In the genomic region with DNA sequence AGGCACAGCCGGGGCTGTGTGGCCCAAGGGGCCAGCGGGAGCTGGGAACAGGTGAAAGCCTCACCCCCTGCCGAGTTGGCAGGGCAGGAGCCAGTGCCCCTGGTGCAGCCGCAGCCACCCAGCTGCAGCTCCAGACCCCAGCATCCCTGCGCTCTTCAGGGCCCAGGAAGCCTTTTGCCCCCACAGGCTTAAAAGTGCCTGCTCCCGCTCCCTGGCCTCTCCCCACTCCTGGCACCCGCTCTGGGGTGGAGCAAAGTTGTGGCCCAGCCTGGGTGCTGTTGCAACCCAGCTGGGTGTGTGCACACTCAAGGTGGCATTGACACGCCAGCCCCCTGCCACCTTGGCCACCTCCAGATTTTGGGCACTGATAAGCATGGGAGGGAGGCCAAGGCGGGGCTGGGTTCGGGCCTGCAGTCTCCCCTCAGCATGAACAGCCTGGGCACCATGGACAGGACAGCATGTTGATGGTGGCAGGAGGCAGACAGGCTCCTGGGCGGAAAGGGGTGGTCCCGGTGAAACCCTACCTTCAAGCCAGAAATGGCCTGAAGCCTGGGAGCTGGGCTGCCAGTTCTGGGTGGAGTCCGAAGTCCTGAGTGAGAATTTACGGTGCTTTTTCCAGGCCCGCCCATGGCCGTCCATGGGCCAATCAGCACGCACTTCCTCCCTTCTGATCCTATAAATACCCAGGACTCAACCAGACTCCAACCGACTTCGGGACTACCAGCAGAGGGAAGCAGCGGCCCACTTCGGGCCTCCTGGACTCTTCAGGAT, we compare ENCODE assay signal across 9 cellular contexts. TPM values are rescaled to one million over a fixed set of nuclear protein-coding genes. Genes with fewer than 3 reads are reported as not detected.
DNase-seq lines count a peak whose midpoint lies in the region; ATAC-seq, FAIRE-seq and TF ChIP-seq lines count a peak whose summit lies in the region.
"Had no signal": no experiment of that assay in that cellular context is flagged by ENCODE, and none has a peak within 500 bp of the region (broad histone marks: within the 10 kb centered on the region; RNA-seq: fewer than 3 reads in every experiment).

No MANE protein-coding gene starts in this region.

- H3K27me3 ChIP-seq in K562 (ENCODE audit: control insufficient read depth in 2 of 2, insufficient read depth in 2 of 2, low read length in 2 of 2) (peaks cover 9 to 19% of the 10 kb centered on the region in 2 experiments; a peak in 4 of 5 replicates), neuronal stem cell (ENCODE audit: control insufficient read depth in 3 of 3, insufficient read depth in 3 of 3, low read depth in 1 of 3, low read length in 3 of 3) (peaks cover 0 to 3% (median 0%) of the 10 kb centered on the region in 3 experiments), gastroesophageal sphincter (peaks cover 26% of the 10 kb centered on the region)
- H3K27me3 ChIP-seq: BLaER1 treated with 17β-estradiol and CSF1 and Interleukin-3, amounts not matched to agents 10 nM and 100 nM had no signal

- no peak overlapping the region for H2BK15ac ChIP-seq in neuronal stem cell (ENCODE audit: low read length)

- peak overlapping the region; percentile 92 for H4K8ac ChIP-seq in neuronal stem cell (ENCODE audit: low read depth, low read length)

- no peaks in the 10 kb centered on the region for H4K20me1 ChIP-seq in K562 (replicated peaks; ENCODE audit: control insufficient read depth, insufficient read depth, low read length)
- H4K20me1 ChIP-seq: BLaER1 treated with 17β-estradiol and CSF1 and Interleukin-3, amounts not matched to agents 10 nM and 100 nM had no signal

- peak; percentile 64 to 90 (median 78) for TF ChIP-seq CTCF in K562 (IDR thresholded peaks at IDR 0.05 in 2 of 3, conservative IDR thresholded peaks at IDR 0.05 in 1 of 3; ENCODE audit: insufficient read depth in 2 of 3, low read depth in 1 of 3, low read length in 3 of 3)
- TF ChIP-seq CTCF in gastroesophageal sphincter (IDR thresholded peaks at IDR 0.05): peak in 1 of 4 experiments; percentile 5

- H3K9me3 ChIP-seq in K562 (replicated peaks; ENCODE audit: control insufficient read depth, insufficient read depth, low read depth, low read length) (no peaks in the 10 kb centered on the region; the same call in 1 of the 2 replicates), neuronal stem cell (replicated peaks in 1 of 2; ENCODE audit: control insufficient read depth in 2 of 2, insufficient read depth in 1 of 2, low read depth in 1 of 2, low read length in 2 of 2) (peaks cover 2 to 4% of the 10 kb centered on the region in 2 donors), gastroesophageal sphincter (no peaks in the 10 kb centered on the region)

- TF ChIP-seq POLR2A in K562 (conservative IDR thresholded peaks at IDR 0.05) (no peak), gastroesophageal sphincter (IDR thresholded peaks at IDR 0.05) (no peak)

- TF ChIP-seq EP300 in K562 (IDR thresholded peaks at IDR 0.05; ENCODE audit: low read length) (no peak), gastroesophageal sphincter (IDR thresholded peaks at IDR 0.05) (no peak)

- POLR2A ChIA-PET in K562 (lab: Yijun Ruan, JAX): interaction anchor here (0.6 to 1.4 kb wide), 7 partner anchors 20 to 490 kb away, joined by 3 to 4 read pairs (median 3); a partner anchor contains a TSS

- H3K9me1 ChIP-seq in K562 (ENCODE audit: control insufficient read depth, insufficient read depth, low read length): no peaks in the 10 kb centered on the region

- H3K27ac ChIP-seq in K562 (ENCODE audit: extremely low read depth, low read depth, low read length) (no peak overlapping the region), neuronal stem cell (replicated peaks; ENCODE audit: low read length) (no peak overlapping the region), gastroesophageal sphincter (no peak overlapping the region)
- H3K27ac ChIP-seq: BLaER1 treated with 17β-estradiol and CSF1 and Interleukin-3, amounts not matched to agents 10 nM and 100 nM had no signal

- no peaks in the 10 kb centered on the region for H3K79me2 ChIP-seq in K562 (ENCODE audit: control insufficient read depth, insufficient read depth, low read length)

- no peak for FAIRE-seq in K562 (lab: Jason Lieb, UNC)

- in situ Hi-C loops in K562 (cut with MboI): no loop called here

- peak; percentile 5 for DNase-seq in NCI-H1436 (lab: John Stamatoyannopoulos, UW)
- DNase-seq in NCI-H1436 treated with DMSO at 0.1 percent for 48 hours (lab: John Stamatoyannopoulos, UW): no peak
- peak; percentile 89 for DNase-seq in MV-4-11 (lab: John Stamatoyannopoulos, UW)
- peak; percentile 32 to 67 (median 52) for DNase-seq in K562 (ENCODE audit: extremely low read depth in 1 of 4, low spot score in 3 of 4)
- DNase-seq in neuronal stem cell (ENCODE audit: low spot score): no peak

- H2BK12ac ChIP-seq in neuronal stem cell (ENCODE audit: low read length): no peak overlapping the region

- no TSS peak for BruUV-seq in K562 (replicated peaks; lab: Mats Ljungman, UMichigan)

- H3K79me1 ChIP-seq in neuronal stem cell (ENCODE audit: low read depth, low read length): peaks cover 3% of the 10 kb centered on the region

- peak overlapping the region; percentile 57 for H3K18ac ChIP-seq in neuronal stem cell (ENCODE audit: low read length)

- peak overlapping the region; percentile 38 for H3K14ac ChIP-seq in neuronal stem cell (ENCODE audit: low read length)

- no peak overlapping the region for H2BK120ac ChIP-seq in neuronal stem cell (ENCODE audit: low read depth, low read length)

- H3K4me2 ChIP-seq in K562 (ENCODE audit: insufficient read depth, low read length): no peak overlapping the region; the same call in 1 of the 2 replicates
- H3K4me2 ChIP-seq in neuronal stem cell (ENCODE audit: insufficient read depth, low read length, poor library complexity, severe bottlenecking): no peak overlapping the region
- H3K4me2 ChIP-seq: BLaER1 treated with 17β-estradiol and CSF1 and Interleukin-3, amounts not matched to agents 10 nM and 100 nM had no signal

- peak; percentile 28 to 83; a peak in 3 of 4 replicates for TF ChIP-seq RAD21 in K562 (CRISPR knock-in tag; conservative IDR thresholded peaks at IDR 0.05 in 1 of 2, IDR thresholded peaks at IDR 0.05 in 1 of 2)

- no peaks in the 10 kb centered on the region for H3K36me3 ChIP-seq in K562 (ENCODE audit: control insufficient read depth, insufficient read depth, low read length)
- H3K36me3 ChIP-seq in neuronal stem cell (replicated peaks in 1 of 2; ENCODE audit: control insufficient read depth in 2 of 2, insufficient read depth in 2 of 2, low read length in 2 of 2): no peaks in the 10 kb centered on the region
- no peaks in the 10 kb centered on the region for H3K36me3 ChIP-seq in gastroesophageal sphincter
- H3K36me3 ChIP-seq: BLaER1 treated with 17β-estradiol and CSF1 and Interleukin-3, amounts not matched to agents 10 nM and 100 nM had no signal

- 23% methylated on average over 21 of the region's 21 CpGs for WGBS in K562 (ENCODE audit: insufficient coverage, low coverage, missing lambda C conversion rate)
- no CpG with 5 or more reads among the region's 21 CpGs for WGBS in neuronal stem cell (ENCODE audit: extremely low coverage in 2 of 2, insufficient read length in 2 of 2, insufficient replicate concordance in 1 of 2), 2 donors
- 72 to 75% methylated on average over 4 to 9 of the region's 21 CpGs for WGBS in gastroesophageal sphincter (ENCODE audit: low coverage in 1 of 2), 2 donors

- peak overlapping the region; percentile 63 for H2AK5ac ChIP-seq in neuronal stem cell (ENCODE audit: low read depth, low read length)

- H3K9ac ChIP-seq in K562 (ENCODE audit: insufficient read depth in 1 of 2, low read depth in 2 of 2, low read length in 2 of 2): no peak overlapping the region
- peak overlapping the region; percentile 21 for H3K9ac ChIP-seq in neuronal stem cell (ENCODE audit: low read depth, low read length, poor library complexity)
- H3K9ac ChIP-seq: BLaER1 treated with 17β-estradiol and CSF1 and Interleukin-3, amounts not matched to agents 10 nM and 100 nM had no signal

- peak overlapping the region; percentile 43 for H3K23ac ChIP-seq in neuronal stem cell (ENCODE audit: low read depth, low read length, poor library complexity)

- H3K4me1 ChIP-seq in K562 (replicated peaks in 1 of 2; ENCODE audit: control insufficient read depth in 2 of 2, insufficient read depth in 2 of 2, low read length in 2 of 2) (peaks cover 4 to 15% of the 10 kb centered on the region in 2 experiments; a peak in 3 of 5 replicates), neuronal stem cell (ENCODE audit: control insufficient read depth in 2 of 2, insufficient read depth in 1 of 2, low read depth in 1 of 2, low read length in 2 of 2) (no peaks in the 10 kb centered on the region), gastroesophageal sphincter (no peaks in the 10 kb centered on the region)
- H3K4me1 ChIP-seq: BLaER1 treated with 17β-estradiol and CSF1 and Interleukin-3, amounts not matched to agents 10 nM and 100 nM had no signal

- H2AFZ ChIP-seq in K562 (ENCODE audit: low read depth, low read length): peak overlapping the region; percentile 38; the same call in 1 of the 2 replicates
- H2AFZ ChIP-seq in neuronal stem cell (ENCODE audit: low read length): no peak overlapping the region

- no peak overlapping the region for H4K91ac ChIP-seq in neuronal stem cell (ENCODE audit: low read depth, low read length, poor library complexity)

- no peak overlapping the region for H3K4ac ChIP-seq in neuronal stem cell (ENCODE audit: low read length)

- CTCF ChIA-PET in K562 (lab: Yijun Ruan, JAX; ENCODE audit: low intra/inter-chr PET ratio): interaction anchor here (1.0 to 2.0 kb wide), 3 partner anchors 13 to 74 kb away, joined by 3 to 9 read pairs (median 6); no protein-coding TSS in a partner anchor

- intact Hi-C loops in K562 (cut with micrococcal nuclease): loop anchor here (1.0 kb wide), 1 partner anchor 74 kb away; no protein-coding TSS in a partner anchor

- ATAC-seq in K562 (peak; percentile 99), GM18861 (IDR thresholded peaks at IDR 0.05; ENCODE audit: unreplicated experiment) (no peak), gastroesophageal sphincter (no peak), GM21367 (IDR thresholded peaks at IDR 0.05; ENCODE audit: unreplicated experiment) (no peak)

- no peak overlapping the region for H2BK5ac ChIP-seq in neuronal stem cell (ENCODE audit: low read length)

- H3K4me3 ChIP-seq in K562 (no peak overlapping the region), neuronal stem cell (ENCODE audit: low read length in 2 of 2) (no peak overlapping the region), gastroesophageal sphincter (no peak overlapping the region)
- H3K4me3 ChIP-seq: BLaER1 treated with 17β-estradiol and CSF1 and Interleukin-3, amounts not matched to agents 10 nM and 100 nM had no signal

RNA-seq across cellular contexts. Expression of a gene that starts 23.5 kb away (rescaled TPM):
- 43.1 and 99.3 TPM in 2 replicates for total RNA-seq in K562 (2011; cell fraction: chromatin; rRNA removed; ENCODE audit: low replicate concordance)
- 62.9 and 67.9 TPM in 2 replicates for total RNA-seq in K562 (2011; cell fraction: nucleolus; rRNA removed)
- total RNA-seq in K562 (2011; cell fraction: nucleoplasm; rRNA removed): 55.1 and 61.4 TPM in 2 replicates
- total RNA-seq in K562 (2014; rRNA removed) (64.4 and 78.1 TPM in 2 replicates), K562 (2014; rRNA removed; fragmentation: Illumina TruSeq; extraction: Trizol) (9.0 and 11.7 TPM in 2 replicates), K562 (2015; rRNA removed; fragmentation: Illumina TruSeq; extraction: Trizol) (15.1 and 15.6 TPM in 2 replicates), K562 (2021) (78.2 and 87.2 TPM in 2 replicates), gastroesophageal sphincter (100 to 1,000 TPM in 2 of 4 donors, 10 to 100 TPM in 2; 69.0 to 196 (median 96.3) TPM)
- polyA plus RNA-seq in K562 (2011; rRNA removed) (33.2 and 33.8 TPM in 2 replicates), K562 (2014; fragmentation: Illumina TruSeq; extraction: Trizol) (15.6 and 15.9 TPM in 2 replicates), K562 (2014; fragmentation: Nextera tagmentation; extraction: Ambion mirVana) (1 to 10 TPM; 5.4 to 9.4 TPM), K562 (2014; rRNA removed) (63.2 and 75.9 TPM in 2 replicates)
- 33.5 and 84.3 TPM in 2 replicates for polyA plus RNA-seq in K562 (2011; cell fraction: cytosol; rRNA removed)
- polyA plus RNA-seq in K562 (2011; cell fraction: nucleus; rRNA removed): 65.0 and 106 TPM in 2 replicates
- 32.9 and 41.4 TPM in 2 replicates for polyA plus RNA-seq in K562 (2012)
- polyA minus RNA-seq in K562 (2011; rRNA and poly(A)+ RNA removed): 10.3 and 11.0 TPM in 2 replicates
- 9.4 and 19.7 TPM in 2 replicates for polyA minus RNA-seq in K562 (2011; cell fraction: cytosol; rRNA and poly(A)+ RNA removed)
- polyA minus RNA-seq in K562 (2011; cell fraction: nucleus; rRNA and poly(A)+ RNA removed): 27.5 and 27.6 TPM in 2 replicates
- 26.2 TPM for polyA plus RNA-seq in neuronal stem cell (2013, experiment 1 of 2)
- polyA plus RNA-seq in neuronal stem cell (2013, experiment 2 of 2): 27.9 TPM

RNA-seq across cellular contexts. Expression of a gene that starts 32.1 kb away (rescaled TPM):
- 44.9 and 134 TPM in 2 replicates for total RNA-seq in K562 (2011; cell fraction: chromatin; rRNA removed; ENCODE audit: low replicate concordance)
- 81.0 and 82.1 TPM in 2 replicates for total RNA-seq in K562 (2011; cell fraction: nucleolus; rRNA removed)
- total RNA-seq in K562 (2011; cell fraction: nucleoplasm; rRNA removed): 51.7 and 58.3 TPM in 2 replicates
- total RNA-seq in K562 (2014; rRNA removed) (59.6 and 74.1 TPM in 2 replicates), K562 (2014; rRNA removed; fragmentation: Illumina TruSeq; extraction: Trizol) (28.8 and 34.4 TPM in 2 replicates), K562 (2015; rRNA removed; fragmentation: Illumina TruSeq; extraction: Trizol) (52.7 and 57.5 TPM in 2 replicates), K562 (2021) (68.3 and 76.8 TPM in 2 replicates), gastroesophageal sphincter (10 to 100 TPM; 49.7 to 84.9 (median 81.6) TPM)
- polyA plus RNA-seq in K562 (2011; rRNA removed) (42.4 and 57.9 TPM in 2 replicates), K562 (2014; fragmentation: Illumina TruSeq; extraction: Trizol) (63.3 and 66.5 TPM in 2 replicates), K562 (2014; fragmentation: Nextera tagmentation; extraction: Ambion mirVana) (10 to 100 TPM in 1 of 2 experiments, 1 to 10 TPM in 1; 3.6 to 12.9 TPM), K562 (2014; rRNA removed) (68.4 and 75.4 TPM in 2 replicates)
- 44.4 and 53.1 TPM in 2 replicates for polyA plus RNA-seq in K562 (2011; cell fraction: cytosol; rRNA removed)
- polyA plus RNA-seq in K562 (2011; cell fraction: nucleus; rRNA removed): 70.2 and 76.3 TPM in 2 replicates
- 52.3 and 56.9 TPM in 2 replicates for polyA plus RNA-seq in K562 (2012)
- polyA minus RNA-seq in K562 (2011; rRNA and poly(A)+ RNA removed): 47.1 and 62.6 TPM in 2 replicates
- polyA minus RNA-seq in K562 (2011; cell fraction: cytosol; rRNA and poly(A)+ RNA removed): 27.5 and 38.4 TPM in 2 replicates
- polyA minus RNA-seq in K562 (2011; cell fraction: nucleus; rRNA and poly(A)+ RNA removed): 32.3 and 44.0 TPM in 2 replicates
- polyA plus RNA-seq in neuronal stem cell (2013, experiment 1 of 2): 30.4 TPM
- polyA plus RNA-seq in neuronal stem cell (2013, experiment 2 of 2): 28.5 TPM

RNA-seq across cellular contexts. Expression of a gene that starts 36.7 kb away (rescaled TPM):
- total RNA-seq in K562 (2011; cell fraction: chromatin; rRNA removed; ENCODE audit: low replicate concordance): 16.4 and 48.0 TPM in 2 replicates
- 43.4 and 48.4 TPM in 2 replicates for total RNA-seq in K562 (2011; cell fraction: nucleolus; rRNA removed)
- total RNA-seq in K562 (2011; cell fraction: nucleoplasm; rRNA removed): 26.7 and 28.3 TPM in 2 replicates
- total RNA-seq in K562 (2014; rRNA removed): 13.0 and 17.0 TPM in 2 replicates
- 3.1 and 3.5 TPM in 2 replicates for total RNA-seq in K562 (2014; rRNA removed; fragmentation: Illumina TruSeq; extraction: Trizol)
- total RNA-seq in K562 (2015; rRNA removed; fragmentation: Illumina TruSeq; extraction: Trizol): 8.7 and 8.9 TPM in 2 replicates
- 23.2 and 24.2 TPM in 2 replicates for total RNA-seq in K562 (2021)
- polyA plus RNA-seq in K562 (2011; rRNA removed): 5.1 and 7.7 TPM in 2 replicates
- 6.5 and 20.1 TPM in 2 replicates for polyA plus RNA-seq in K562 (2011; cell fraction: cytosol; rRNA removed)
- 17.1 and 27.9 TPM in 2 replicates for polyA plus RNA-seq in K562 (2011; cell fraction: nucleus; rRNA removed)
- 10.8 and 15.8 TPM in 2 replicates for polyA plus RNA-seq in K562 (2012)
- polyA plus RNA-seq in K562 (2014; fragmentation: Illumina TruSeq; extraction: Trizol): 4.6 and 9.1 TPM in 2 replicates
- under 1 TPM; 0.51 to 0.63 TPM for polyA plus RNA-seq in K562 (2014; fragmentation: Nextera tagmentation; extraction: Ambion mirVana)
- 11.3 and 11.7 TPM in 2 replicates for polyA plus RNA-seq in K562 (2014; rRNA removed)
- 8.3 and 9.2 TPM in 2 replicates for polyA minus RNA-seq in K562 (2011; rRNA and poly(A)+ RNA removed)
- 14.6 and 14.8 TPM in 2 replicates for polyA minus RNA-seq in K562 (2011; cell fraction: cytosol; rRNA and poly(A)+ RNA removed)
- polyA minus RNA-seq in K562 (2011; cell fraction: nucleus; rRNA and poly(A)+ RNA removed): 17.5 and 18.7 TPM in 2 replicates
- 4.0 TPM for polyA plus RNA-seq in neuronal stem cell (2013, experiment 1 of 2)
- polyA plus RNA-seq in neuronal stem cell (2013, experiment 2 of 2): 4.1 TPM
- total RNA-seq in gastroesophageal sphincter: 10 to 100 TPM; 11.2 to 23.4 (median 15.7) TPM

RNA-seq across cellular contexts. Expression of a gene that starts 42.8 kb away (rescaled TPM):
- 0.09 TPM in 1 of 2 replicates, not detected in the other for total RNA-seq in K562 (2011; cell fraction: chromatin; rRNA removed; ENCODE audit: low replicate concordance)
- not detected in 2 replicates for total RNA-seq in K562 (2011; cell fraction: nucleolus; rRNA removed)
- total RNA-seq in K562 (2011; cell fraction: nucleoplasm; rRNA removed): not detected in 2 replicates
- total RNA-seq in K562 (2014; rRNA removed) (not detected in 2 replicates), K562 (2014; rRNA removed; fragmentation: Illumina TruSeq; extraction: Trizol) (not detected in 2 replicates), K562 (2015; rRNA removed; fragmentation: Illumina TruSeq; extraction: Trizol) (not detected in 2 replicates), K562 (2021) (0.09 TPM in 1 of 2 replicates, not detected in the other), gastroesophageal sphincter (under 1 TPM in 1 of 4 donors, not detected in 3; 0.62 TPM)
- polyA plus RNA-seq in K562 (2011; rRNA removed) (not detected in 2 replicates), K562 (2014; fragmentation: Illumina TruSeq; extraction: Trizol) (not detected in 2 replicates), K562 (2014; fragmentation: Nextera tagmentation; extraction: Ambion mirVana) (not detected), K562 (2014; rRNA removed) (not detected in 2 replicates)
- polyA plus RNA-seq in K562 (2011; cell fraction: cytosol; rRNA removed): not detected in 2 replicates
- not detected in 2 replicates for polyA plus RNA-seq in K562 (2011; cell fraction: nucleus; rRNA removed)
- not detected in 2 replicates for polyA plus RNA-seq in K562 (2012)
- polyA minus RNA-seq in K562 (2011; rRNA and poly(A)+ RNA removed): not detected in 2 replicates
- polyA minus RNA-seq in K562 (2011; cell fraction: cytosol; rRNA and poly(A)+ RNA removed): not detected in 2 replicates
- not detected in 2 replicates for polyA minus RNA-seq in K562 (2011; cell fraction: nucleus; rRNA and poly(A)+ RNA removed)
- 0.03 TPM for polyA plus RNA-seq in neuronal stem cell (2013, experiment 1 of 2)
- 0.01 TPM for polyA plus RNA-seq in neuronal stem cell (2013, experiment 2 of 2)

Comparison
In these comparisons a context has a peak if more than half of its experiments do, and no peak if none do; other contexts are left out.
1. DNase-seq: peak in NCI-H1436 (single experiment), MV-4-11 (single experiment) and K562 (4 of 4); none in NCI-H1436 treated with DMSO at 0.1 percent for 48 hours (single experiment) and neuronal stem cell (single experiment).